ENCODE assay signal across 20 cellular contexts in the genomic region with DNA sequence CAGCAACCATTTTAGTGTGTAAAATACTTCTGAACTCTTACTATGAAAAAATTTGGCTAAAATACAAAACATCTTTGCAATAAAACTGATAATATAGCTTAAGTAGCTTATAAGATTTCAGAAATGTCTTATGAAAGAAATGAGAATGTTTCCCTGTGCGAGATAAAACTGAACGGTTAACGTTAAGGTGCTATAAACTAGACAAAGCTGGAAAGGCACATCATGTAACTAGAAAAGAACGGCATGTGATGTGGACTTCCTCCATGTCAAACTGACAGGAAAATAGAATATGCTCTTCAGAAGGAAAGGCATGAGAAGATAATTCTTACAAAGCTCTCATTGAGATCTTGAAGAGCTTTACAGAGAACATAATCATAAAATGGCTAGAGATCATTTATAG. TPM values are rescaled to one million over a fixed set of nuclear protein-coding genes. Genes with fewer than 3 reads are reported as not detected.
DNase-seq lines count a peak whose midpoint lies in the region; ATAC-seq and TF ChIP-seq lines count a peak whose summit lies in the region.
"Had no signal": no experiment of that assay in that cellular context is flagged by ENCODE, and none has a peak within 500 bp of the region (broad histone marks: within the 10 kb centered on the region; RNA-seq: fewer than 3 reads in every experiment).

No MANE protein-coding gene starts in this region.

- WGBS in mesodermal cell (ENCODE audit: insufficient coverage in 2 of 2), 2 experiments: 90 to 98% methylated on average over 4 of the region's 4 CpGs

- H3K4me1 ChIP-seq in CD8-positive, alpha-beta T cell (ENCODE audit: insufficient read depth, low read length): peaks cover 29% of the 10 kb centered on the region
- H3K4me1 ChIP-seq in mesodermal cell (ENCODE audit: control insufficient read depth, insufficient read depth, low read length, poor library complexity, severe bottlenecking): peaks cover 38% of the 10 kb centered on the region
- H3K4me1 ChIP-seq in left lung: peaks cover 0 to 52% of the 10 kb centered on the region in 2 donors

- no peak overlapping the region for H3K27ac ChIP-seq in CD8-positive, alpha-beta T cell (ENCODE audit: low read depth, low read length)
- H3K27ac ChIP-seq in mesodermal cell (ENCODE audit: low read depth, low read length, severe bottlenecking) (peak overlapping the region; percentile 82), left lung (peak overlapping the region in 1 of 2 donors; percentile 1)
- H3K27ac ChIP-seq: coronary artery, RWPE1 had no signal

- no peak for ATAC-seq in CD8-positive, alpha-beta T cell
- ATAC-seq in GM21526 (IDR thresholded peaks at IDR 0.05; ENCODE audit: low FRiP score, unreplicated experiment) (no peak), left lung (no peak)
- ATAC-seq: stimulated activated memory B cell treated with anti-CD40 and anti-IgM and Interleukin-4, amounts not matched to agents 10 μg/mL and 1 μg/mL and 100 μg/mL, for 72 hours had no signal

- POLR2A ChIA-PET in CD8-positive, alpha-beta T cell (lab: Charles Lee): interaction anchor here (0.7 kb wide), 1 partner anchor 18 kb away, joined by 6 read pairs; no protein-coding TSS in a partner anchor
- POLR2A ChIA-PET in activated CD4-positive, alpha-beta memory T cell treated with anti-CD3 and anti-CD28 coated beads, Interleukin-2, amount 10 ng/mL, durations not matched to agents 7 days and 5 days (lab: Charles Lee): interaction anchor here (1.7 to 2.8 kb wide), 3 partner anchors 13 to 146 kb away, joined by 4 to 12 read pairs (median 5); partner anchors contain the start of genes NCK1 and STAG1

- intact Hi-C loops in CD8-positive, alpha-beta T cell (cut with DNase I, micrococcal nuclease): loop anchor here in 1 of 2 experiments (5.0 kb wide), 1 partner anchor 34 kb away; no protein-coding TSS in a partner anchor
- intact Hi-C loops in left lung (cut with DNase I): no loop called here
- intact Hi-C loops in activated T-helper 1 cell treated with anti-CD3 and anti-CD28 coated beads, Interleukin-12 subunit alpha, Interleukin-12 subunit beta, Interleukin-2, Interleukin-4 antibody, amounts not matched to agents 30 ng/mL and 10 ng/mL and 1 ng/mL, durations not matched to agents 14 hours and 24 hours and 36 hours (cut with micrococcal nuclease): loop anchor here (5.0 kb wide), 1 partner anchor 36 kb away; the partner anchor contains the start of gene NCK1

- no peaks in the 10 kb centered on the region for H3K27me3 ChIP-seq in CD8-positive, alpha-beta T cell (ENCODE audit: insufficient read depth, low read length)
- no peaks in the 10 kb centered on the region for H3K27me3 ChIP-seq in left lung

- DNase-seq in CD8-positive, alpha-beta T cell: no peak
- DNase-seq in DMS79 (lab: John Stamatoyannopoulos, UW): peak; percentile 84
- no peak for DNase-seq in activated CD4-positive, alpha-beta memory T cell treated with anti-CD3 and anti-CD28 coated beads, Interleukin-2, amount 10 ng/mL, durations not matched to agents 7 days and 5 days
- no peak for DNase-seq in NCI-H345 treated with DMSO at 0.1 percent for 48 hours (lab: John Stamatoyannopoulos, UW; ENCODE audit: unreplicated experiment)
- no peak for DNase-seq in left lung
- DNase-seq in activated T-helper 1 cell treated with anti-CD3 and anti-CD28 coated beads, Interleukin-12 subunit alpha, Interleukin-12 subunit beta, Interleukin-2, Interleukin-4 antibody, amounts not matched to agents 30 ng/mL and 10 ng/mL and 1 ng/mL, durations not matched to agents 14 hours and 24 hours and 36 hours (ENCODE audit: low spot score): no peak
- DNase-seq: activated CD4-positive, alpha-beta T cell treated with anti-CD3 and anti-CD28 coated beads, Interleukin-2, amount 50 U/mL, for 1 hour; C1 segment of cervical spinal cord; glutamatergic neuron; HCEC 1CT; MM.1S; NCI-H2029 treated with DMSO at 0.1 percent for 48 hours; posterior cingulate gyrus; T1000 had no signal

- TF ChIP-seq CTCF in CD8-positive, alpha-beta T cell (IDR thresholded peaks at IDR 0.05): no peak
- no peak for TF ChIP-seq CTCF in left lung (IDR thresholded peaks at IDR 0.05)

- no peaks in the 10 kb centered on the region for H3K9me3 ChIP-seq in CD8-positive, alpha-beta T cell (ENCODE audit: low read length)
- H3K9me3 ChIP-seq in mesodermal cell (ENCODE audit: control insufficient read depth, low read length) (peaks cover 27% of the 10 kb centered on the region), left lung (peaks cover 0 to 2% of the 10 kb centered on the region in 2 donors)

- H3K4me1 Mint-ChIP-seq in CD8-positive, alpha-beta T cell (ENCODE audit: low read depth): peaks cover 73% of the 10 kb centered on the region
- H3K4me1 Mint-ChIP-seq in activated CD4-positive, alpha-beta memory T cell treated with anti-CD3 and anti-CD28 coated beads, Interleukin-2, amount 10 ng/mL, durations not matched to agents 7 days and 5 days: peaks cover 54% of the 10 kb centered on the region
- peaks cover 49% of the 10 kb centered on the region for H3K4me1 Mint-ChIP-seq in activated T-helper 1 cell treated with anti-CD3 and anti-CD28 coated beads, Interleukin-12 subunit alpha, Interleukin-12 subunit beta, Interleukin-2, Interleukin-4 antibody, amounts not matched to agents 30 ng/mL and 10 ng/mL and 1 ng/mL, durations not matched to agents 14 hours and 24 hours and 36 hours (ENCODE audit: low read depth)

- no peak overlapping the region for H3K4me3 ChIP-seq in CD8-positive, alpha-beta T cell (ENCODE audit: low read depth, low read length)
- H3K4me3 ChIP-seq in mesodermal cell (ENCODE audit: extremely low read depth, insufficient read depth, low read length, poor library complexity, severe bottlenecking): no peak overlapping the region
- no peak overlapping the region for H3K4me3 ChIP-seq in left lung
- H3K4me3 ChIP-seq: coronary artery had no signal

- H3K4me3 Mint-ChIP-seq in CD8-positive, alpha-beta T cell: peak overlapping the region; percentile 32
- no peak overlapping the region for H3K4me3 Mint-ChIP-seq in activated CD4-positive, alpha-beta memory T cell treated with anti-CD3 and anti-CD28 coated beads, Interleukin-2, amount 10 ng/mL, durations not matched to agents 7 days and 5 days
- no peak overlapping the region for H3K4me3 Mint-ChIP-seq in activated T-helper 1 cell treated with anti-CD3 and anti-CD28 coated beads, Interleukin-12 subunit alpha, Interleukin-12 subunit beta, Interleukin-2, Interleukin-4 antibody, amounts not matched to agents 30 ng/mL and 10 ng/mL and 1 ng/mL, durations not matched to agents 14 hours and 24 hours and 36 hours
- H3K4me3 Mint-ChIP-seq: stimulated activated memory B cell treated with anti-CD40 and anti-IgM and Interleukin-4, amounts not matched to agents 10 μg/mL and 1 μg/mL and 100 μg/mL, for 72 hours had no signal

- H3K36me3 ChIP-seq in CD8-positive, alpha-beta T cell (ENCODE audit: insufficient read depth, low read length): peaks cover 5% of the 10 kb centered on the region
- H3K36me3 ChIP-seq in mesodermal cell (ENCODE audit: control insufficient read depth, insufficient read depth, low read length) (peaks cover 7% of the 10 kb centered on the region), left lung (no peaks in the 10 kb centered on the region)

- no peaks in the 10 kb centered on the region for H3K27me3 Mint-ChIP-seq in CD8-positive, alpha-beta T cell (ENCODE audit: low read depth)
- H3K27me3 Mint-ChIP-seq in activated CD4-positive, alpha-beta memory T cell treated with anti-CD3 and anti-CD28 coated beads, Interleukin-2, amount 10 ng/mL, durations not matched to agents 7 days and 5 days: no peaks in the 10 kb centered on the region
- no peaks in the 10 kb centered on the region for H3K27me3 Mint-ChIP-seq in activated T-helper 1 cell treated with anti-CD3 and anti-CD28 coated beads, Interleukin-12 subunit alpha, Interleukin-12 subunit beta, Interleukin-2, Interleukin-4 antibody, amounts not matched to agents 30 ng/mL and 10 ng/mL and 1 ng/mL, durations not matched to agents 14 hours and 24 hours and 36 hours (ENCODE audit: insufficient read depth)
- H3K27me3 Mint-ChIP-seq: stimulated activated memory B cell treated with anti-CD40 and anti-IgM and Interleukin-4, amounts not matched to agents 10 μg/mL and 1 μg/mL and 100 μg/mL, for 72 hours had no signal

- CTCF ChIA-PET in CD8-positive, alpha-beta T cell (lab: Charles Lee): interaction anchor here (1.0 to 1.3 kb wide), 2 partner anchors 35 to 37 kb away, joined by 3 read pairs; partner anchors contain the start of gene NCK1
- CTCF ChIA-PET in activated CD4-positive, alpha-beta memory T cell treated with anti-CD3 and anti-CD28 coated beads, Interleukin-2, amount 10 ng/mL, durations not matched to agents 7 days and 5 days (lab: Charles Lee): interaction anchor here (0.6 to 0.8 kb wide), 2 partner anchors 26 to 34 kb away, joined by 4 to 7 read pairs; no protein-coding TSS in a partner anchor

- peaks cover 6% of the 10 kb centered on the region for H3K9me3 Mint-ChIP-seq in CD8-positive, alpha-beta T cell
- H3K9me3 Mint-ChIP-seq in activated CD4-positive, alpha-beta memory T cell treated with anti-CD3 and anti-CD28 coated beads, Interleukin-2, amount 10 ng/mL, durations not matched to agents 7 days and 5 days: peaks cover 26% of the 10 kb centered on the region
- H3K9me3 Mint-ChIP-seq in activated T-helper 1 cell treated with anti-CD3 and anti-CD28 coated beads, Interleukin-12 subunit alpha, Interleukin-12 subunit beta, Interleukin-2, Interleukin-4 antibody, amounts not matched to agents 30 ng/mL and 10 ng/mL and 1 ng/mL, durations not matched to agents 14 hours and 24 hours and 36 hours: peaks cover 32% of the 10 kb centered on the region

- peak overlapping the region; percentile 84 for H3K27ac Mint-ChIP-seq in CD8-positive, alpha-beta T cell
- H3K27ac Mint-ChIP-seq in activated CD4-positive, alpha-beta memory T cell treated with anti-CD3 and anti-CD28 coated beads, Interleukin-2, amount 10 ng/mL, durations not matched to agents 7 days and 5 days: peak overlapping the region; percentile 4
- H3K27ac Mint-ChIP-seq in activated T-helper 1 cell treated with anti-CD3 and anti-CD28 coated beads, Interleukin-12 subunit alpha, Interleukin-12 subunit beta, Interleukin-2, Interleukin-4 antibody, amounts not matched to agents 30 ng/mL and 10 ng/mL and 1 ng/mL, durations not matched to agents 14 hours and 24 hours and 36 hours: no peak overlapping the region

- peaks cover 44% of the 10 kb centered on the region for H3K36me3 Mint-ChIP-seq in CD8-positive, alpha-beta T cell
- peaks cover 59% of the 10 kb centered on the region for H3K36me3 Mint-ChIP-seq in activated CD4-positive, alpha-beta memory T cell treated with anti-CD3 and anti-CD28 coated beads, Interleukin-2, amount 10 ng/mL, durations not matched to agents 7 days and 5 days (ENCODE audit: low read depth)
- peaks cover 39% of the 10 kb centered on the region for H3K36me3 Mint-ChIP-seq in activated T-helper 1 cell treated with anti-CD3 and anti-CD28 coated beads, Interleukin-12 subunit alpha, Interleukin-12 subunit beta, Interleukin-2, Interleukin-4 antibody, amounts not matched to agents 30 ng/mL and 10 ng/mL and 1 ng/mL, durations not matched to agents 14 hours and 24 hours and 36 hours (ENCODE audit: low read depth)

RNA-seq across cellular contexts. Expression of gene NCK1, which starts 36.5 kb away (rescaled TPM):
- 10 to 100 TPM; 54.8 to 68.7 TPM for total RNA-seq in CD8-positive, alpha-beta T cell
- 10 to 100 TPM; 50.8 to 51.3 TPM for total RNA-seq in activated CD4-positive, alpha-beta memory T cell treated with anti-CD3 and anti-CD28 coated beads, Interleukin-2, amount 10 ng/mL, durations not matched to agents 7 days and 5 days
- polyA plus RNA-seq in mesodermal cell (2013, experiment 1 of 2): 65.0 TPM
- 74.3 TPM for polyA plus RNA-seq in mesodermal cell (2013, experiment 2 of 2)
- total RNA-seq in left lung: 10 to 100 TPM; 31.9 to 51.7 TPM
- 33.2 and 33.4 TPM in 2 replicates for total RNA-seq in activated T-helper 1 cell treated with anti-CD3 and anti-CD28 coated beads, Interleukin-12 subunit alpha, Interleukin-12 subunit beta, Interleukin-2, Interleukin-4 antibody, amounts not matched to agents 30 ng/mL and 10 ng/mL and 1 ng/mL, durations not matched to agents 14 hours and 24 hours and 36 hours

RNA-seq across cellular contexts. Expression of gene IL20RB, which starts 59.2 kb away (rescaled TPM):
- 1 to 10 TPM; 1.2 to 1.5 TPM for total RNA-seq in CD8-positive, alpha-beta T cell
- total RNA-seq in activated CD4-positive, alpha-beta memory T cell treated with anti-CD3 and anti-CD28 coated beads, Interleukin-2, amount 10 ng/mL, durations not matched to agents 7 days and 5 days: 1 to 10 TPM; 1.4 to 1.6 TPM
- polyA plus RNA-seq in mesodermal cell (2013, experiment 1 of 2): 2.5 TPM
- polyA plus RNA-seq in mesodermal cell (2013, experiment 2 of 2): 1.8 TPM
- 1 to 10 TPM in 1 of 2 donors, under 1 TPM in 1; 0.61 to 1.9 TPM for total RNA-seq in left lung
- 1.5 and 1.9 TPM in 2 replicates for total RNA-seq in activated T-helper 1 cell treated with anti-CD3 and anti-CD28 coated beads, Interleukin-12 subunit alpha, Interleukin-12 subunit beta, Interleukin-2, Interleukin-4 antibody, amounts not matched to agents 30 ng/mL and 10 ng/mL and 1 ng/mL, durations not matched to agents 14 hours and 24 hours and 36 hours
- total RNA-seq: epithelial cell of proximal tubule had no signal
